ENCODE assay signal across 1 cellular context in the genomic region with DNA sequence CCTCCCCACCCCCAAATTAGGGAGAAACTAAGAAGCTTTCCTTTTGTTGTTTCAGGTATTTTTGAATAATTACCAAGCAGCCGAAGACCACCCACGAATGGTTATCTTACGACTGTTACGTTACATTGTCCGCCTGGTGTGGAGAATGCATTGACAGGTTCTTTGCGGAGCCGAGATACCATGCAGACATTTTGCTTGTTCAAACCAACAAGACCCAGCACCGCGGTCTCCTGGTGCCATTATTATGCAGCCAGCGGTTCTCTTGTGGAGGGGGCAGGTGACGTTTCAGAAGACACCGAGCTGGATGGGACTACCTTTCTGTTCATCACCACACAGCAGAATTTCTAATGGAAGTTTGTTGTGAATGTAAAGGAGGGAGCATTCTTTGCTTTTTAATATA.
TF ChIP-seq lines count a peak whose summit lies in the region.

No MANE protein-coding gene starts in this region.

TF ChIP-seq in WTC11, 78 proteins besides CTCF, POLR2A, EP300 and RAD21 (continued from another document):
- TF ChIP-seq, protein P1, sequence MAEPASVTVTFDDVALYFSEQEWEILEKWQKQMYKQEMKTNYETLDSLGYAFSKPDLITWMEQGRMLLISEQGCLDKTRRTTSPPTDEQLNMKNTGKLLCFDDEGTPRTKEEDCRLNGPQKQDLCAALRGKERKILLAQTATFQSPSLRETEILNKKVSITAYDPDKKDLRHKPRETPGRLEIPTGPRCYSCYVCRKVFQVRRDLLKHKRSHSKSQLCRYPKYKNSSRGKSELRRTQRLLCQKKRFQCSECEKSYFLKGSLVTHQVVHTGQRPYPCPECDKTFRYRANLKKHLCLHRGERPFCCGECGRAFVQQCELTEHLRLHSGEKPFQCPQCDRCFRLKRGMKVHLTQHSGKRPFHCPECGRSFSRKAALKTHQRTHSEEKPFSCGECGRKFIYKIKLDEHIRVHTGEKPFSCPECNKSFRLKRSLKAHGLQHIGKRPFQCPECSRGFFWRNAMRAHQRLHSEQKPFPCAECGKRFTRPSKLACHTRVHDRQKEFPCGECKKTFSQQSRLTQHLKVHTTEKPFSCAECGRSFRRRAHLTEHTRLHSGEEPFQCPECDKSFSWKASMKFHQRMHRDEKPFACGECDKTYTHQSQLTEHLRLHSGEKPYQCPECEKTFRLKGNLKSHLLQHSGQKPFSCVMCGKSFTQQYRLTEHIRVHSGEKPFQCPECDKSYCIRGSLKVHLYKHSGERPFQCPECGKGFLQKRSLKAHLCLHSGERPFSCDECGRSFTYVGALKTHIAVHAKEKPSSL (CRISPR knock-in tag; conservative IDR thresholded peaks at IDR 0.05) = no peak
- TF ChIP-seq, protein P2, sequence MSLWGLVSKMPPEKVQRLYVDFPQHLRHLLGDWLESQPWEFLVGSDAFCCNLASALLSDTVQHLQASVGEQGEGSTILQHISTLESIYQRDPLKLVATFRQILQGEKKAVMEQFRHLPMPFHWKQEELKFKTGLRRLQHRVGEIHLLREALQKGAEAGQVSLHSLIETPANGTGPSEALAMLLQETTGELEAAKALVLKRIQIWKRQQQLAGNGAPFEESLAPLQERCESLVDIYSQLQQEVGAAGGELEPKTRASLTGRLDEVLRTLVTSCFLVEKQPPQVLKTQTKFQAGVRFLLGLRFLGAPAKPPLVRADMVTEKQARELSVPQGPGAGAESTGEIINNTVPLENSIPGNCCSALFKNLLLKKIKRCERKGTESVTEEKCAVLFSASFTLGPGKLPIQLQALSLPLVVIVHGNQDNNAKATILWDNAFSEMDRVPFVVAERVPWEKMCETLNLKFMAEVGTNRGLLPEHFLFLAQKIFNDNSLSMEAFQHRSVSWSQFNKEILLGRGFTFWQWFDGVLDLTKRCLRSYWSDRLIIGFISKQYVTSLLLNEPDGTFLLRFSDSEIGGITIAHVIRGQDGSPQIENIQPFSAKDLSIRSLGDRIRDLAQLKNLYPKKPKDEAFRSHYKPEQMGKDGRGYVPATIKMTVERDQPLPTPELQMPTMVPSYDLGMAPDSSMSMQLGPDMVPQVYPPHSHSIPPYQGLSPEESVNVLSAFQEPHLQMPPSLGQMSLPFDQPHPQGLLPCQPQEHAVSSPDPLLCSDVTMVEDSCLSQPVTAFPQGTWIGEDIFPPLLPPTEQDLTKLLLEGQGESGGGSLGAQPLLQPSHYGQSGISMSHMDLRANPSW (CRISPR knock-in tag; conservative IDR thresholded peaks at IDR 0.05; ENCODE audit: low read depth) = no peak
- no peak for TF ChIP-seq FOXJ3 (CRISPR knock-in tag; IDR thresholded peaks at IDR 0.05; ENCODE audit: borderline replicate concordance)
- TF ChIP-seq, protein P3, sequence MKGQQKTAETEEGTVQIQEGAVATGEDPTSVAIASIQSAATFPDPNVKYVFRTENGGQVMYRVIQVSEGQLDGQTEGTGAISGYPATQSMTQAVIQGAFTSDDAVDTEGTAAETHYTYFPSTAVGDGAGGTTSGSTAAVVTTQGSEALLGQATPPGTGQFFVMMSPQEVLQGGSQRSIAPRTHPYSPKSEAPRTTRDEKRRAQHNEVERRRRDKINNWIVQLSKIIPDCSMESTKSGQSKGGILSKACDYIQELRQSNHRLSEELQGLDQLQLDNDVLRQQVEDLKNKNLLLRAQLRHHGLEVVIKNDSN (CRISPR knock-in tag; IDR thresholded peaks at IDR 0.05) = no peak
- no peak for TF ChIP-seq ZNF263 (CRISPR knock-in tag; IDR thresholded peaks at IDR 0.05; ENCODE audit: low read depth)
- no peak for TF ChIP-seq HMGA2 (CRISPR knock-in tag; IDR thresholded peaks at IDR 0.05)
